Comparison of ENCODE assay signal across 21 cellular contexts in the genomic region with DNA sequence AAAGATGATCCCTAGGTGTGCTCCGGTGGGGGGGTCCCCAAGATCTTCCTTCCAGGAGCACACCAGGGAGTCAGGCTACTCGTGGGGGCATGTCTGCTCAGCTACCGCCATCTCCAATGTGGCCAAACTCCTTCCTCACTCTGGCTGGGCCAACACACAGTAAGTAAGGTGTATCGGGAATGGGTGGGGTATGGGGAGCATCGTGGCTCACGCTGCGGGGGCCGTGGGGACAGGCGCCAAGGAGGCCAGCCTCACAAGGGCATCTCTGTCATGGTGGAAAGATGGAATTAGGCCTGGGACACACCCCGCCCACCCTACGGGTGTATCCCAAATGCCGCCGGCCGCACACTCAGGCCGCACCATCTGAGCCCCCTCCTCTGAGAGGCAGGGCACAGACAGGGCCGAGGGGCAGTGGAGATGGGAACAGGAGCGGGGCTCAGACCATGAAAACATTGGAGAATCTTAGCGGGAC. TPM values are rescaled to one million over a fixed set of nuclear protein-coding genes. Genes with fewer than 3 reads are reported as not detected.
DNase-seq lines count a peak whose midpoint lies in the region; ATAC-seq and TF ChIP-seq lines count a peak whose summit lies in the region.
"Had no signal": no experiment of that assay in that cellular context is flagged by ENCODE, and none has a peak within 500 bp of the region (broad histone marks: within the 10 kb centered on the region; RNA-seq: fewer than 3 reads in every experiment).

No MANE protein-coding gene starts in this region.

- H3K36me3 ChIP-seq in left ventricle myocardium inferior (peaks cover 16% of the 10 kb centered on the region), uterus (no peaks in the 10 kb centered on the region)

- peak overlapping the region; percentile 1 for H3K4me3 Mint-ChIP-seq in mesothelial cell of epicardium

- no peak for TF ChIP-seq POLR2A in uterus (IDR thresholded peaks at IDR 0.05)

- peaks cover 57% of the 10 kb centered on the region for H3K27me3 ChIP-seq in left ventricle myocardium inferior (ENCODE audit: low read depth)
- no peaks in the 10 kb centered on the region for H3K27me3 ChIP-seq in uterus
- H3K27me3 ChIP-seq: BE2C had no signal

- DNase-seq in left ventricle myocardium superior, result peak; percentile 8
- DNase-seq in left ventricle myocardium inferior, result no peak
- peak in 1 of 2 experiments; percentile 11 for DNase-seq in mesothelial cell of epicardium (ENCODE audit: low spot score in 2 of 2, unreplicated experiment in 2 of 2)
- DNase-seq in posterior vena cava (ENCODE audit: low spot score), result peak; percentile 51
- no peak for DNase-seq in uterus
- DNase-seq in NCI-H128 (lab: John Stamatoyannopoulos, UW; ENCODE audit: unreplicated experiment), result no peak
- DNase-seq: BE2C, EL, GF-D8, KBM-7, MM.1S, NCI-H1048, NCI-H1436, NCI-H1930, NCI-H345, NCI-H526 had no signal

- no peak overlapping the region for H3K4me3 ChIP-seq in left ventricle myocardium inferior
- no peak overlapping the region for H3K4me3 ChIP-seq in uterus

- H3K9me3 ChIP-seq in left ventricle myocardium inferior (replicated peaks) (no peaks in the 10 kb centered on the region), uterus (no peaks in the 10 kb centered on the region)
- H3K9me3 ChIP-seq: BE2C had no signal

- peaks cover 48% of the 10 kb centered on the region for H3K27me3 Mint-ChIP-seq in mesothelial cell of epicardium (ENCODE audit: low read depth)

- H3K36me3 Mint-ChIP-seq in mesothelial cell of epicardium, result peaks cover 5% of the 10 kb centered on the region

- H3K4me1 Mint-ChIP-seq in mesothelial cell of epicardium, result peaks cover 17% of the 10 kb centered on the region

- H3K27ac ChIP-seq in left ventricle myocardium inferior (replicated peaks) (no peak overlapping the region), uterus (no peak overlapping the region)

- ATAC-seq in left ventricle myocardium superior, result no peak
- no peak for ATAC-seq in HG03460 (IDR thresholded peaks at IDR 0.05; ENCODE audit: unreplicated experiment)

- TF ChIP-seq CTCF in left ventricle myocardium inferior (IDR thresholded peaks at IDR 0.05; ENCODE audit: borderline replicate concordance) (no peak), mesothelial cell of epicardium (IDR thresholded peaks at IDR 0.05; ENCODE audit: unreplicated experiment) (no peak), uterus (IDR thresholded peaks at IDR 0.05) (no peak)

- peaks cover 3% of the 10 kb centered on the region for H3K4me1 ChIP-seq in left ventricle myocardium inferior
- no peaks in the 10 kb centered on the region for H3K4me1 ChIP-seq in uterus

- H3K9me3 Mint-ChIP-seq in mesothelial cell of epicardium, result no peaks in the 10 kb centered on the region

- H3K27ac Mint-ChIP-seq in mesothelial cell of epicardium, result peak overlapping the region; percentile 68

- intact Hi-C loops in left ventricle myocardium superior (cut with micrococcal nuclease), result no loop called here
- intact Hi-C loops in left ventricle myocardium inferior (cut with micrococcal nuclease), result no loop called here
- intact Hi-C loops in posterior vena cava (cut with DNase I), result no loop called here
- intact Hi-C loops in uterus (cut with DNase I; ENCODE audit: low total_unique reads), result no loop called here

RNA-seq across cellular contexts. Expression of gene IGF2, which starts 8.3 kb away (rescaled TPM):
- total RNA-seq in left ventricle myocardium superior (88.2 TPM), left ventricle myocardium inferior (75.0 TPM), mesothelial cell of epicardium (3,009 to 3,275 TPM (median 3,171 TPM) in 3 replicates), posterior vena cava (100 to 1,000 TPM; 161 to 323 TPM), uterus (100 to 1,000 TPM in 3 of 4 donors, 10 to 100 TPM in 1; 54.1 to 347 (median 188) TPM)
- total RNA-seq: OCI-LY7 had no signal

RNA-seq across cellular contexts. Expression of gene INS, which starts 30.1 kb away (rescaled TPM):
- total RNA-seq in left ventricle myocardium superior, result not detected
- total RNA-seq in left ventricle myocardium inferior, result not detected
- not detected in 3 replicates for total RNA-seq in mesothelial cell of epicardium
- not detected for total RNA-seq in posterior vena cava
- total RNA-seq in uterus, result not detected
- total RNA-seq: A673, H4, OCI-LY7, SK-MEL-5 had no signal

RNA-seq across cellular contexts. Expression of gene TH, which starts 40.7 kb away (rescaled TPM):
- total RNA-seq in left ventricle myocardium superior (not detected), left ventricle myocardium inferior (not detected), mesothelial cell of epicardium (0.77 to 1.4 TPM (median 1.1 TPM) in 3 replicates), posterior vena cava (under 1 TPM in 1 of 2 donors, not detected in 1; 0.67 TPM), uterus (1 to 10 TPM in 1 of 4 donors, under 1 TPM in 1, not detected in 2; 0.37 to 1.3 TPM)
- total RNA-seq: A673, H4, OCI-LY7, SK-MEL-5 had no signal

Comparison
In these comparisons a context has a peak if more than half of its experiments do, and no peak if none do; other contexts are left out.
1. DNase-seq: peak in left ventricle myocardium superior (single experiment) and posterior vena cava (single experiment); none in left ventricle myocardium inferior (single experiment), uterus (0 of 2) and NCI-H128 (single experiment).